16 cellular contexts compared by ENCODE assay signal in genomic region chr10:30626837-30627236, GRCh38. TPM values are rescaled to one million over a fixed set of nuclear protein-coding genes. Genes with fewer than 3 reads are reported as not detected.
"Had no signal": no experiment of that assay in that cellular context is flagged by ENCODE, and none has a peak within 500 bp of the region (broad histone marks: within the 10 kb centered on the region; RNA-seq: fewer than 3 reads in every experiment).

No MANE protein-coding gene starts in this region.

RNA-seq across cellular contexts. Expression of gene LYZL2, which starts 2.7 kb away (rescaled TPM):
- total RNA-seq: naive thymus-derived CD8-positive, alpha-beta T cell; natural killer cell treated with Interleukin-12 subunit alpha and Interleukin-12 subunit beta and Interleukin-15 and Interleukin-18, amount 100 ng/mL, for 72 hours; neural crest cell; omental fat pad; ovary; progenitor cell of endocrine pancreas; psoas muscle; renal cortical epithelial cell; sciatic nerve; smooth muscle cell; spleen; suprapubic skin; transverse colon; upper lobe of left lung; ureter; uterus had no signal
